12 cellular contexts compared by ENCODE assay signal in the genomic region with DNA sequence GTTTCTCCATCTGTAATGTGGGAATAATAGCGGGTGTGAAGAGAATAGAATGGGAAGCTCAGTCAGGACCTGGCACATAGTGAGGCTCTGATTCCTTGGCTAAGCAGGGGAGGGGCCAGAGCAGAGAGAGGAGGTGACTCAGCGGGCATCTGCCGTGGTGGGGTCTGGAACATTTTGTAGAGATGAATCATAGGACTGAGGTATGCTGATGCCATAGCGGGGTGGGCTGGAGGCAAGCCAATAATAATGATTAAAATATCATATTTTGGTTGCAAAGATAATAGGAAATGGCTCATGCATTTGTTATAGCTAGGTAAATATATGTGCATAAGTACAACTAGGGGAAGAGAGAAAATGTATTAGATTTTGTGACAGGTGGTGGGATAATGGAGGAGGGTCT. TPM values are rescaled to one million over a fixed set of nuclear protein-coding genes. Genes with fewer than 3 reads are reported as not detected.
A peak's percentile ranks its signal among the peaks of the same experiment; 100 is the strongest.
DNase-seq lines count a peak whose midpoint lies in the region; ATAC-seq and TF ChIP-seq lines count a peak whose summit lies in the region.
"Had no signal": no experiment of that assay in that cellular context is flagged by ENCODE, and none has a peak within 500 bp of the region (broad histone marks: within the 10 kb centered on the region; RNA-seq: fewer than 3 reads in every experiment).

No MANE protein-coding gene starts in this region.

- H3K4me1 Mint-ChIP-seq in activated naive CD4-positive, alpha-beta T cell treated with anti-CD3 and anti-CD28 coated beads, Interleukin-2, amount 10 ng/mL, durations not matched to agents 7 days and 5 days, result no peaks in the 10 kb centered on the region
- H3K4me1 Mint-ChIP-seq: nephron progenitor cell had no signal

- H3K4me3 ChIP-seq in cardiac fibroblast (replicated peaks in 1 of 2; ENCODE audit: low read depth in 2 of 2, low read length in 2 of 2) (no peak overlapping the region), mesodermal cell (ENCODE audit: extremely low read depth, insufficient read depth, low read length, poor library complexity, severe bottlenecking) (no peak overlapping the region)
- H3K4me3 ChIP-seq: gastrocnemius medialis had no signal

- 48 to 60% methylated on average over 3 of the region's 4 CpGs for WGBS in mesodermal cell (ENCODE audit: insufficient coverage in 2 of 2), 2 experiments

- H3K27ac ChIP-seq in mesodermal cell (ENCODE audit: low read depth, low read length, severe bottlenecking), result peak overlapping the region; percentile 79
- H3K27ac ChIP-seq: gastrocnemius medialis had no signal

- DNase-seq in COLO829 (ENCODE audit: low spot score), result peak; percentile 70
- DNase-seq in M059J (ENCODE audit: low read depth), result peak; percentile 91
- DNase-seq in cardiac fibroblast (ENCODE audit: low read depth in 2 of 2), result peak; percentile 94 to 99
- DNase-seq in Right ventricle myocardium inferior (ENCODE audit: missing footprints), result no peak
- DNase-seq in activated naive CD4-positive, alpha-beta T cell treated with anti-CD3 and anti-CD28 coated beads, Interleukin-2, amount 10 ng/mL, durations not matched to agents 7 days and 5 days, result no peak
- DNase-seq in NCI-H1105 treated with DMSO at 0.1 percent for 48 hours (lab: John Stamatoyannopoulos, UW), result no peak
- DNase-seq: gastrocnemius medialis, GF-D8, NCI-H345, nephron progenitor cell had no signal

- TF ChIP-seq CTCF in cardiac fibroblast (IDR thresholded peaks at IDR 0.05; ENCODE audit: low read depth, low read length), result no peak

- no peaks in the 10 kb centered on the region for H3K9me3 Mint-ChIP-seq in activated naive CD4-positive, alpha-beta T cell treated with anti-CD3 and anti-CD28 coated beads, Interleukin-2, amount 10 ng/mL, durations not matched to agents 7 days and 5 days
- H3K9me3 Mint-ChIP-seq: nephron progenitor cell had no signal

- intact Hi-C loops in Right ventricle myocardium inferior (cut with DNase I), result no loop called here

- H3K9me3 ChIP-seq in mesodermal cell (ENCODE audit: control insufficient read depth, low read length), result peaks cover 8% of the 10 kb centered on the region
- H3K9me3 ChIP-seq: gastrocnemius medialis had no signal

- peaks cover 15% of the 10 kb centered on the region for H3K27me3 Mint-ChIP-seq in activated naive CD4-positive, alpha-beta T cell treated with anti-CD3 and anti-CD28 coated beads, Interleukin-2, amount 10 ng/mL, durations not matched to agents 7 days and 5 days

- no peak for ATAC-seq in GM18861 (IDR thresholded peaks at IDR 0.05; ENCODE audit: unreplicated experiment)
- ATAC-seq in Right ventricle myocardium inferior, result no peak
- ATAC-seq: gastrocnemius medialis had no signal

- no peak overlapping the region for H3K27ac Mint-ChIP-seq in activated naive CD4-positive, alpha-beta T cell treated with anti-CD3 and anti-CD28 coated beads, Interleukin-2, amount 10 ng/mL, durations not matched to agents 7 days and 5 days
- H3K27ac Mint-ChIP-seq: nephron progenitor cell had no signal

- no peaks in the 10 kb centered on the region for H3K36me3 ChIP-seq in mesodermal cell (ENCODE audit: control insufficient read depth, insufficient read depth, low read length)
- H3K36me3 ChIP-seq: gastrocnemius medialis had no signal

- H3K36me3 Mint-ChIP-seq in activated naive CD4-positive, alpha-beta T cell treated with anti-CD3 and anti-CD28 coated beads, Interleukin-2, amount 10 ng/mL, durations not matched to agents 7 days and 5 days, result no peaks in the 10 kb centered on the region

- CTCF ChIA-PET in activated naive CD4-positive, alpha-beta T cell treated with anti-CD3 and anti-CD28 coated beads, Interleukin-2, amount 10 ng/mL, durations not matched to agents 7 days and 5 days (lab: Charles Lee), result no interaction called here

- no peak overlapping the region for H3K4me3 Mint-ChIP-seq in activated naive CD4-positive, alpha-beta T cell treated with anti-CD3 and anti-CD28 coated beads, Interleukin-2, amount 10 ng/mL, durations not matched to agents 7 days and 5 days
- H3K4me3 Mint-ChIP-seq: nephron progenitor cell had no signal

- peaks cover 34% of the 10 kb centered on the region for H3K4me1 ChIP-seq in mesodermal cell (ENCODE audit: control insufficient read depth, insufficient read depth, low read length, poor library complexity, severe bottlenecking)
- H3K4me1 ChIP-seq: gastrocnemius medialis had no signal

RNA-seq across cellular contexts. Expression of a gene that starts 11.2 kb away (rescaled TPM):
- total RNA-seq in M059J (2014; rRNA removed; shearing (Covaris generic)), result not detected in 2 replicates
- not detected for polyA plus RNA-seq in mesodermal cell (2013, experiment 1 of 2)
- polyA plus RNA-seq in mesodermal cell (2013, experiment 2 of 2), result 0.10 TPM
- not detected for total RNA-seq in Right ventricle myocardium inferior
- total RNA-seq: gastrocnemius medialis had no signal

RNA-seq across cellular contexts. Expression of a gene that starts 23.9 kb away (rescaled TPM):
- 9.4 and 10.6 TPM in 2 replicates for total RNA-seq in M059J (2014; rRNA removed; shearing (Covaris generic))
- 14.0 TPM for polyA plus RNA-seq in mesodermal cell (2013, experiment 1 of 2)
- 13.1 TPM for polyA plus RNA-seq in mesodermal cell (2013, experiment 2 of 2)
- total RNA-seq in Right ventricle myocardium inferior, result 8.8 TPM

Comparison
In these comparisons a context has a peak if more than half of its experiments do, and no peak if none do; other contexts are left out.
1. DNase-seq: peak in COLO829 (single experiment), M059J (single experiment) and cardiac fibroblast (2 of 2); none in Right ventricle myocardium inferior (single experiment), activated naive CD4-positive, alpha-beta T cell treated with anti-CD3 and anti-CD28 coated beads, Interleukin-2, amount 10 ng/mL, durations not matched to agents 7 days and 5 days (single experiment) and NCI-H1105 treated with DMSO at 0.1 percent for 48 hours (single experiment).